Comparison of ENCODE assay signal across 1 cellular context in genomic region chr1:778451-779278, GRCh38.
TF ChIP-seq lines count a peak whose summit lies in the region.
"Not testable (repeated sequence)": the region's sequence is repeated elsewhere in the genome, so short reads cannot be mapped to it uniquely, and the experiment has no call there.

No MANE protein-coding gene starts in this region.

TF ChIP-seq in HepG2, 621 proteins besides CTCF, POLR2A, EP300 and RAD21 (continued from another document and continues in another):
- TF ChIP-seq ZBTB40, NONO (IDR thresholded peaks at IDR 0.05): not testable (repeated sequence)
- TF ChIP-seq ZBTB40 (CRISPR knock-in tag; IDR thresholded peaks at IDR 0.05), result peak; percentile 52; the same call in 1 of the 2 replicates
- peak; percentile 57; the same call in 1 of the 2 replicates for TF ChIP-seq ZNF264 (CRISPR knock-in tag; IDR thresholded peaks at IDR 0.05)
- peak; percentile 62 for TF ChIP-seq FOSL2 (CRISPR knock-in tag; IDR thresholded peaks at IDR 0.05)
- TF ChIP-seq KDM5A (IDR thresholded peaks at IDR 0.05; ENCODE audit: borderline replicate concordance, low read length), result peak; percentile 74; the same call in 1 of the 2 replicates
- TF ChIP-seq, protein P1, sequence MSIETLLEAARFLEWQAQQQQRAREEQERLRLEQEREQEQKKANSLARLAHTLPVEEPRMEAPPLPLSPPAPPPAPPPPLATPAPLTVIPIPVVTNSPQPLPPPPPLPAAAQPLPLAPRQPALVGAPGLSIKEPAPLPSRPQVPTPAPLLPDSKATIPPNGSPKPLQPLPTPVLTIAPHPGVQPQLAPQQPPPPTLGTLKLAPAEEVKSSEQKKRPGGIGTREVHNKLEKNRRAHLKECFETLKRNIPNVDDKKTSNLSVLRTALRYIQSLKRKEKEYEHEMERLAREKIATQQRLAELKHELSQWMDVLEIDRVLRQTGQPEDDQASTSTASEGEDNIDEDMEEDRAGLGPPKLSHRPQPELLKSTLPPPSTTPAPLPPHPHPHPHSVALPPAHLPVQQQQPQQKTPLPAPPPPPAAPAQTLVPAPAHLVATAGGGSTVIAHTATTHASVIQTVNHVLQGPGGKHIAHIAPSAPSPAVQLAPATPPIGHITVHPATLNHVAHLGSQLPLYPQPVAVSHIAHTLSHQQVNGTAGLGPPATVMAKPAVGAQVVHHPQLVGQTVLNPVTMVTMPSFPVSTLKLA (IDR thresholded peaks at IDR 0.05), result peak; percentile 27; the same call in 1 of the 2 replicates
- TF ChIP-seq MYPOP (CRISPR knock-in tag; IDR thresholded peaks at IDR 0.05), result peak; percentile 99
- peak; percentile 78; the same call in 1 of the 2 replicates for TF ChIP-seq KDM2A (CRISPR knock-in tag; IDR thresholded peaks at IDR 0.05; ENCODE audit: borderline replicate concordance, low read depth)
- 0 out of 2 replicates have a peak, but pooled peaks have one; percentile 14 for TF ChIP-seq ZNF746 (CRISPR knock-in tag; IDR thresholded peaks at IDR 0.05)
- TF ChIP-seq MED13 (CRISPR knock-in tag; IDR thresholded peaks at IDR 0.05), result peak; percentile 51; the same call in 1 of the 2 replicates
- TF ChIP-seq KAT7 (CRISPR knock-in tag; IDR thresholded peaks at IDR 0.05; ENCODE audit: borderline replicate concordance), result 0 out of 2 replicates have a peak, but pooled peaks have one; percentile 23
- TF ChIP-seq, protein P2, sequence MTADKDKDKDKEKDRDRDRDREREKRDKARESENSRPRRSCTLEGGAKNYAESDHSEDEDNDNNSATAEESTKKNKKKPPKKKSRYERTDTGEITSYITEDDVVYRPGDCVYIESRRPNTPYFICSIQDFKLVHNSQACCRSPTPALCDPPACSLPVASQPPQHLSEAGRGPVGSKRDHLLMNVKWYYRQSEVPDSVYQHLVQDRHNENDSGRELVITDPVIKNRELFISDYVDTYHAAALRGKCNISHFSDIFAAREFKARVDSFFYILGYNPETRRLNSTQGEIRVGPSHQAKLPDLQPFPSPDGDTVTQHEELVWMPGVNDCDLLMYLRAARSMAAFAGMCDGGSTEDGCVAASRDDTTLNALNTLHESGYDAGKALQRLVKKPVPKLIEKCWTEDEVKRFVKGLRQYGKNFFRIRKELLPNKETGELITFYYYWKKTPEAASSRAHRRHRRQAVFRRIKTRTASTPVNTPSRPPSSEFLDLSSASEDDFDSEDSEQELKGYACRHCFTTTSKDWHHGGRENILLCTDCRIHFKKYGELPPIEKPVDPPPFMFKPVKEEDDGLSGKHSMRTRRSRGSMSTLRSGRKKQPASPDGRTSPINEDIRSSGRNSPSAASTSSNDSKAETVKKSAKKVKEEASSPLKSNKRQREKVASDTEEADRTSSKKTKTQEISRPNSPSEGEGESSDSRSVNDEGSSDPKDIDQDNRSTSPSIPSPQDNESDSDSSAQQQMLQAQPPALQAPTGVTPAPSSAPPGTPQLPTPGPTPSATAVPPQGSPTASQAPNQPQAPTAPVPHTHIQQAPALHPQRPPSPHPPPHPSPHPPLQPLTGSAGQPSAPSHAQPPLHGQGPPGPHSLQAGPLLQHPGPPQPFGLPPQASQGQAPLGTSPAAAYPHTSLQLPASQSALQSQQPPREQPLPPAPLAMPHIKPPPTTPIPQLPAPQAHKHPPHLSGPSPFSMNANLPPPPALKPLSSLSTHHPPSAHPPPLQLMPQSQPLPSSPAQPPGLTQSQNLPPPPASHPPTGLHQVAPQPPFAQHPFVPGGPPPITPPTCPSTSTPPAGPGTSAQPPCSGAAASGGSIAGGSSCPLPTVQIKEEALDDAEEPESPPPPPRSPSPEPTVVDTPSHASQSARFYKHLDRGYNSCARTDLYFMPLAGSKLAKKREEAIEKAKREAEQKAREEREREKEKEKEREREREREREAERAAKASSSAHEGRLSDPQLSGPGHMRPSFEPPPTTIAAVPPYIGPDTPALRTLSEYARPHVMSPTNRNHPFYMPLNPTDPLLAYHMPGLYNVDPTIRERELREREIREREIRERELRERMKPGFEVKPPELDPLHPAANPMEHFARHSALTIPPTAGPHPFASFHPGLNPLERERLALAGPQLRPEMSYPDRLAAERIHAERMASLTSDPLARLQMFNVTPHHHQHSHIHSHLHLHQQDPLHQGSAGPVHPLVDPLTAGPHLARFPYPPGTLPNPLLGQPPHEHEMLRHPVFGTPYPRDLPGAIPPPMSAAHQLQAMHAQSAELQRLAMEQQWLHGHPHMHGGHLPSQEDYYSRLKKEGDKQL (CRISPR knock-in tag; IDR thresholded peaks at IDR 0.05; ENCODE audit: low read depth), result peak; percentile 23; the same call in 1 of the 2 replicates
- peak; percentile 84 for TF ChIP-seq NONO (CRISPR knock-in tag; conservative IDR thresholded peaks at IDR 0.05)
- TF ChIP-seq, protein P3, sequence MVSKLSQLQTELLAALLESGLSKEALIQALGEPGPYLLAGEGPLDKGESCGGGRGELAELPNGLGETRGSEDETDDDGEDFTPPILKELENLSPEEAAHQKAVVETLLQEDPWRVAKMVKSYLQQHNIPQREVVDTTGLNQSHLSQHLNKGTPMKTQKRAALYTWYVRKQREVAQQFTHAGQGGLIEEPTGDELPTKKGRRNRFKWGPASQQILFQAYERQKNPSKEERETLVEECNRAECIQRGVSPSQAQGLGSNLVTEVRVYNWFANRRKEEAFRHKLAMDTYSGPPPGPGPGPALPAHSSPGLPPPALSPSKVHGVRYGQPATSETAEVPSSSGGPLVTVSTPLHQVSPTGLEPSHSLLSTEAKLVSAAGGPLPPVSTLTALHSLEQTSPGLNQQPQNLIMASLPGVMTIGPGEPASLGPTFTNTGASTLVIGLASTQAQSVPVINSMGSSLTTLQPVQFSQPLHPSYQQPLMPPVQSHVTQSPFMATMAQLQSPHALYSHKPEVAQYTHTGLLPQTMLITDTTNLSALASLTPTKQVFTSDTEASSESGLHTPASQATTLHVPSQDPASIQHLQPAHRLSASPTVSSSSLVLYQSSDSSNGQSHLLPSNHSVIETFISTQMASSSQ (IDR thresholded peaks at IDR 0.05; ENCODE audit: low read depth), result not testable (repeated sequence)
- TF ChIP-seq, protein P3 (CRISPR knock-in tag; IDR thresholded peaks at IDR 0.05; ENCODE audit: borderline replicate concordance), result peak; percentile 63; the same call in 1 of the 2 replicates
- TF ChIP-seq HNRNPLL (IDR thresholded peaks at IDR 0.05; ENCODE audit: low read depth, low read length, poor library complexity, severe bottlenecking), result peak; percentile 70
- TF ChIP-seq, protein P4, sequence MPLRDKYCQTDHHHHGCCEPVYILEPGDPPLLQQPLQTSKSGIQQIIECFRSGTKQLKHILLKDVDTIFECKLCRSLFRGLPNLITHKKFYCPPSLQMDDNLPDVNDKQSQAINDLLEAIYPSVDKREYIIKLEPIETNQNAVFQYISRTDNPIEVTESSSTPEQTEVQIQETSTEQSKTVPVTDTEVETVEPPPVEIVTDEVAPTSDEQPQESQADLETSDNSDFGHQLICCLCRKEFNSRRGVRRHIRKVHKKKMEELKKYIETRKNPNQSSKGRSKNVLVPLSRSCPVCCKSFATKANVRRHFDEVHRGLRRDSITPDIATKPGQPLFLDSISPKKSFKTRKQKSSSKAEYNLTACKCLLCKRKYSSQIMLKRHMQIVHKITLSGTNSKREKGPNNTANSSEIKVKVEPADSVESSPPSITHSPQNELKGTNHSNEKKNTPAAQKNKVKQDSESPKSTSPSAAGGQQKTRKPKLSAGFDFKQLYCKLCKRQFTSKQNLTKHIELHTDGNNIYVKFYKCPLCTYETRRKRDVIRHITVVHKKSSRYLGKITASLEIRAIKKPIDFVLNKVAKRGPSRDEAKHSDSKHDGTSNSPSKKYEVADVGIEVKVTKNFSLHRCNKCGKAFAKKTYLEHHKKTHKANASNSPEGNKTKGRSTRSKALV (CRISPR knock-in tag; IDR thresholded peaks at IDR 0.05), result peak; percentile 76
- TF ChIP-seq FOXC1 (CRISPR knock-in tag; IDR thresholded peaks at IDR 0.05; ENCODE audit: borderline replicate concordance), result peak; percentile 51; the same call in 1 of the 2 replicates
- peak; percentile 98 for TF ChIP-seq ZBTB25 (CRISPR knock-in tag; IDR thresholded peaks at IDR 0.05)
- TF ChIP-seq PHF8 (CRISPR knock-in tag; IDR thresholded peaks at IDR 0.05), result peak; percentile 84
- TF ChIP-seq SIN3A (IDR thresholded peaks at IDR 0.05; ENCODE audit: borderline replicate concordance, low read depth, low read length), result peak; percentile 38; the same call in 1 of the 2 replicates
- peak; percentile 65 for TF ChIP-seq ZNF644 (CRISPR knock-in tag; IDR thresholded peaks at IDR 0.05; ENCODE audit: low read depth)
- TF ChIP-seq ZNF256 (CRISPR knock-in tag; conservative IDR thresholded peaks at IDR 0.05), result peak; percentile 36; the same call in 1 of the 2 replicates
